In the genomic region with DNA sequence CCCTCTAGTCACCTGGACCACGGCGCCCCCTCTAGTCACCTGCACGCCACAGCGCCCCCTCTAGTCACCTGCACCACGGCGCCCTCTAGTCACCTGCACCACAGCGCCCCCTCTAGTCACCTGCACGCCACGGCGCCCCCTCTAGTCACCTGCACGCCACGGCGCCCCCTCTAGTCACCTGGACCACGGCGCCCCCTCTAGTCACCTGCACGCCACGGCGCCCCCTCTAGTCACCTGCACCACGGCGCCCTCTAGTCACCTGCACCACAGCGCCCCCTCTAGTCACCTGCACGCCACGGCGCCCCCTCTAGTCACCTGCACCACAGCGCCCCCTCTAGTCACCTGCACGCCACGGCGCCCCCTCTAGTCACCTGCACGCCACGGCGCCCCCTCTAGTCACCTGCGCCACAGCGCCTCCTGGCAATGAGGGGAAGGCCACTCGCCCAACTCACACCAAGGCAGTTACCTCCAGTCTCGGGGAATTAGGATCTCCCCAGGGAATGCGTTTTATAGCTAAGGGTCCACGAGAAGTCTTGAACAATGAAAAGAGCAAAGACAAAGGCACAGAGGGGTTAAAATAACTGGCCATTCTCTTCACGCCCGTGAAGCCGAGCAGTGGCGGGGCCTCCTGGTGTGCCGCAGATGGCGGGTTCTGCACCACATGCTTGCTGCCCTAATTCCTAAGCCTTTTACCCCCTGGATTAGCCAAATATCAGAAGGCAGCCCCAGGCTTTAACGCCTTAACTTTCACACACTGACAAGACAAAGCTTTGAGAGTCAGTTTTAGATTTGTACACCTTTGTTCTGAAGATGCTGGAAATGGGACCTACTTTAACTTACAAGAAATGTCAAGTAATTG, we compare ENCODE assay signal across 8 cellular contexts. TPM values are rescaled to one million over a fixed set of nuclear protein-coding genes. Genes with fewer than 3 reads are reported as not detected.
DNase-seq lines count a peak whose midpoint lies in the region; TF ChIP-seq lines count a peak whose summit lies in the region.
"Not testable (repeated sequence)": the region's sequence is repeated elsewhere in the genome, so short reads cannot be mapped to it uniquely, and the experiment has no call there.

No MANE protein-coding gene starts in this region.

- H3K4me1 Mint-ChIP-seq in CD14-positive monocyte = not testable (repeated sequence)
- H3K4me1 Mint-ChIP-seq in IgD-negative memory B cell (peaks cover 15 to 21% (median 20%) of the 10 kb centered on the region in 3 donors), osteocyte (ENCODE audit: unreplicated experiment) (peaks cover 19% of the 10 kb centered on the region)
- H3K4me1 Mint-ChIP-seq in activated CD4-positive, alpha-beta memory T cell treated with anti-CD3 and anti-CD28 coated beads for 36 hours (ENCODE audit: low read depth) = peaks cover 82% of the 10 kb centered on the region
- peaks cover 54% of the 10 kb centered on the region for H3K4me1 Mint-ChIP-seq in activated naive CD8-positive, alpha-beta T cell treated with anti-CD3 and anti-CD28 coated beads for 36 hours

- H3K36me3 Mint-ChIP-seq in CD14-positive monocyte = peaks cover 68 to 85% of the 10 kb centered on the region in 2 donors
- not testable (repeated sequence) for H3K36me3 Mint-ChIP-seq in IgD-negative memory B cell
- peaks cover 75% of the 10 kb centered on the region for H3K36me3 Mint-ChIP-seq in activated CD4-positive, alpha-beta memory T cell treated with anti-CD3 and anti-CD28 coated beads for 36 hours
- H3K36me3 Mint-ChIP-seq in activated naive CD8-positive, alpha-beta T cell treated with anti-CD3 and anti-CD28 coated beads for 36 hours = peaks cover 69% of the 10 kb centered on the region
- peaks cover 54% of the 10 kb centered on the region for H3K36me3 Mint-ChIP-seq in osteocyte (ENCODE audit: unreplicated experiment)

- CTCF ChIA-PET in PC-9 (lab: Charles Lee) = not testable (repeated sequence)
- CTCF ChIA-PET in activated CD4-positive, alpha-beta memory T cell treated with anti-CD3 and anti-CD28 coated beads for 36 hours (lab: Charles Lee) = interaction anchor here (0.7 to 7.0 kb wide), 7 partner anchors 8 to 203 kb away, joined by 3 to 103 read pairs (median 4); a partner anchor contains a TSS

- not testable (repeated sequence) for H3K4me2 ChIP-seq in PC-9

- not testable (repeated sequence) for H3K4me1 ChIP-seq in PC-9 (replicated peaks; ENCODE audit: insufficient read depth)

- H3K9me3 Mint-ChIP-seq in CD14-positive monocyte; IgD-negative memory B cell; activated CD4-positive, alpha-beta memory T cell treated with anti-CD3 and anti-CD28 coated beads for 36 hours; activated naive CD8-positive, alpha-beta T cell treated with anti-CD3 and anti-CD28 coated beads for 36 hours; osteocyte (ENCODE audit: unreplicated experiment): not testable (repeated sequence)

- not testable (repeated sequence) for H3K4me3 Mint-ChIP-seq in CD14-positive monocyte; activated CD4-positive, alpha-beta memory T cell treated with anti-CD3 and anti-CD28 coated beads for 36 hours; activated naive CD8-positive, alpha-beta T cell treated with anti-CD3 and anti-CD28 coated beads for 36 hours; osteocyte (ENCODE audit: unreplicated experiment)
- H3K4me3 Mint-ChIP-seq in IgD-negative memory B cell = peak overlapping the region in 2 of 4 donors; percentile 25 to 29

- POLR2A ChIA-PET in PC-9 (lab: Charles Lee; ENCODE audit: unreplicated experiment) = interaction anchor here (0.5 to 0.6 kb wide), 2 partner anchors 18 to 163 kb away, joined by 3 to 6 read pairs; a partner anchor contains a TSS
- POLR2A ChIA-PET in activated CD4-positive, alpha-beta memory T cell treated with anti-CD3 and anti-CD28 coated beads for 36 hours (lab: Charles Lee) = interaction anchor here (0.6 to 8.1 kb wide), 5 partner anchors 7 to 351 kb away, joined by 3 to 144 read pairs (median 14); a partner anchor contains a TSS

- peaks cover 33% of the 10 kb centered on the region for H4K20me1 ChIP-seq in PC-9 (ENCODE audit: insufficient read depth)

- BruUV-seq in PC-9 (replicated peaks; lab: Mats Ljungman, UMichigan) = not testable (repeated sequence)

- H3K27ac Mint-ChIP-seq in CD14-positive monocyte (peak overlapping the region in 1 of 7 donors; percentile 21), IgD-negative memory B cell (peak overlapping the region in 2 of 3 donors; percentile 85 to 87)
- peak overlapping the region; percentile 99 for H3K27ac Mint-ChIP-seq in activated CD4-positive, alpha-beta memory T cell treated with anti-CD3 and anti-CD28 coated beads for 36 hours
- peak overlapping the region; percentile 42 for H3K27ac Mint-ChIP-seq in activated naive CD8-positive, alpha-beta T cell treated with anti-CD3 and anti-CD28 coated beads for 36 hours
- H3K27ac Mint-ChIP-seq in osteocyte (ENCODE audit: unreplicated experiment) = not testable (repeated sequence)

- H3K9me2 ChIP-seq in PC-9 (ENCODE audit: insufficient read depth) = not testable (repeated sequence)

- TF ChIP-seq CTCF in CD14-positive monocyte (IDR thresholded peaks at IDR 0.05) = peak; percentile 7
- peak; percentile 12 for TF ChIP-seq CTCF in GM12865 (IDR thresholded peaks at IDR 0.05; ENCODE audit: insufficient read depth, low read depth, low read length, missing control alignments)
- peak; percentile 41; the same call in 1 of the 2 replicates for TF ChIP-seq CTCF in PC-9 (conservative IDR thresholded peaks at IDR 0.05)
- TF ChIP-seq CTCF in epithelial cell of proximal tubule (conservative IDR thresholded peaks at IDR 0.05; ENCODE audit: low read depth, low read length) = peak; percentile 18
- TF ChIP-seq CTCF in osteocyte (IDR thresholded peaks at IDR 0.05) = peak; percentile 12

- not testable (repeated sequence) for H3K27me3 ChIP-seq in PC-9 (ENCODE audit: insufficient read depth, low read depth)

- H3K9me3 ChIP-seq in PC-9 (ENCODE audit: insufficient read depth, low read depth) = not testable (repeated sequence)

- intact Hi-C loops in CD14-positive monocyte (cut with micrococcal nuclease); PC-9 (cut with micrococcal nuclease; ENCODE audit: unreplicated experiment): not testable (repeated sequence)
- intact Hi-C loops in activated CD4-positive, alpha-beta memory T cell treated with anti-CD3 and anti-CD28 coated beads for 36 hours (cut with micrococcal nuclease) = loop anchor here (2.0 kb wide), 1 partner anchor 191 kb away; no protein-coding TSS in a partner anchor

- not testable (repeated sequence) for H3K27me3 Mint-ChIP-seq in CD14-positive monocyte (ENCODE audit: low read depth in 3 of 3); IgD-negative memory B cell; activated CD4-positive, alpha-beta memory T cell treated with anti-CD3 and anti-CD28 coated beads for 36 hours; activated naive CD8-positive, alpha-beta T cell treated with anti-CD3 and anti-CD28 coated beads for 36 hours; osteocyte (ENCODE audit: unreplicated experiment)

- DNase-seq in CD14-positive monocyte (ENCODE audit: low spot score); GM12865 (ENCODE audit: low read depth); PC-9; activated CD4-positive, alpha-beta memory T cell treated with anti-CD3 and anti-CD28 coated beads for 36 hours; activated naive CD8-positive, alpha-beta T cell treated with anti-CD3 and anti-CD28 coated beads for 36 hours; epithelial cell of proximal tubule (ENCODE audit: low read depth); osteocyte (ENCODE audit: extremely low spot score, unreplicated experiment): not testable (repeated sequence)

- peaks cover 41% of the 10 kb centered on the region for H3K79me2 ChIP-seq in PC-9 (ENCODE audit: low read depth)

- H3F3A ChIP-seq in PC-9 (ENCODE audit: insufficient read depth, low read depth) = peaks cover 15% of the 10 kb centered on the region

- H3K4me3 ChIP-seq in GM12865 (ENCODE audit: low read depth, low read length); PC-9; epithelial cell of proximal tubule (ENCODE audit: low read depth, low read length): not testable (repeated sequence)

- peaks cover 19% of the 10 kb centered on the region for H3K36me3 ChIP-seq in PC-9 (ENCODE audit: low read depth)

- not testable (repeated sequence) for H2AFZ ChIP-seq in PC-9

- H3K27ac ChIP-seq in PC-9 = not testable (repeated sequence)

RNA-seq across cellular contexts. Expression of a gene that starts 7.8 kb away (rescaled TPM):
- polyA plus RNA-seq in CD14-positive monocyte = 1 to 10 TPM; 3.9 to 4.3 TPM
- polyA plus RNA-seq in IgD-negative memory B cell = 18.9 TPM
- 30.9 and 33.6 TPM in 2 replicates for total RNA-seq in PC-9 (2021)
- 10 to 100 TPM; 67.4 to 73.4 TPM for total RNA-seq in activated CD4-positive, alpha-beta memory T cell treated with anti-CD3 and anti-CD28 coated beads for 36 hours
- 100 to 1,000 TPM in 1 of 2 experiments, 10 to 100 TPM in 1; 99.1 to 102 TPM for total RNA-seq in activated naive CD8-positive, alpha-beta T cell treated with anti-CD3 and anti-CD28 coated beads for 36 hours
- total RNA-seq in epithelial cell of proximal tubule = 26.0 and 35.1 TPM in 2 replicates
- total RNA-seq in osteocyte = 29.3 and 29.6 TPM in 2 replicates

RNA-seq across cellular contexts. Expression of a gene that starts 8.0 kb away (rescaled TPM):
- polyA plus RNA-seq in CD14-positive monocyte (1 to 10 TPM; 1.1 to 1.2 TPM), IgD-negative memory B cell (0.99 TPM)
- total RNA-seq in PC-9 (2021) (3.1 and 4.4 TPM in 2 replicates), epithelial cell of proximal tubule (1.3 and 2.8 TPM in 2 replicates), osteocyte (10.5 and 11.7 TPM in 2 replicates)
- 1 to 10 TPM; 2.3 to 3.0 TPM for total RNA-seq in activated CD4-positive, alpha-beta memory T cell treated with anti-CD3 and anti-CD28 coated beads for 36 hours
- 1 to 10 TPM; 2.6 to 3.2 TPM for total RNA-seq in activated naive CD8-positive, alpha-beta T cell treated with anti-CD3 and anti-CD28 coated beads for 36 hours
